ENCODE assay signal across 21 cellular contexts in the genomic region with DNA sequence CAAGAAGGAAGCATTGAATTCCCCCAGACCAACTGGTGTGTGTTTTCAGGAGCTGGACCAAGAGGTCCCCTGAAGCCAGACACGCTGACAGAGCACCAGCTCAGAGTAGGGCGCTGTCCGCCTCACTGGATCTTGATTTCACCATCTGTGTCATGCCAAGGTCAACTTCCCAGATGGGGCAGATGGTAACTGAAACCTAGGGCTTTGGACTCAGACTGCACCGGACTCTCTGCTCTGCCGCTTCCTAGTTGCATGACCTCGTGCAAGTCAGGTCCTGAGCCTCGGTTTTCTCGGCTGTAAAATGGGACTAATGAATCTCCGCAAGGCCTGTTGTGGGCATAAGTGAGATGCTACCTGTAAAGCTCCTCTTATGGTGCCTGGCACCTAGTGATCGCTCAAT. TPM values are rescaled to one million over a fixed set of nuclear protein-coding genes. Genes with fewer than 3 reads are reported as not detected.
DNase-seq lines count a peak whose midpoint lies in the region; ATAC-seq, FAIRE-seq and TF ChIP-seq lines count a peak whose summit lies in the region.
"Had no signal": no experiment of that assay in that cellular context is flagged by ENCODE, and none has a peak within 500 bp of the region (broad histone marks: within the 10 kb centered on the region; RNA-seq: fewer than 3 reads in every experiment).

No MANE protein-coding gene starts in this region.

- H3K27me3 ChIP-seq in K562 (ENCODE audit: control insufficient read depth in 2 of 2, insufficient read depth in 2 of 2, low read length in 2 of 2) (peaks cover 62 to 93% of the 10 kb centered on the region in 2 experiments), gastrocnemius medialis (no peaks in the 10 kb centered on the region), esophagus muscularis mucosa (peaks cover 0 to 9% (median 0%) of the 10 kb centered on the region in 4 donors)

- in situ Hi-C loops in K562 (cut with MboI), result no loop called here
- in situ Hi-C loops in gastrocnemius medialis (cut with MboI; ENCODE audit: low sequenced_read_pairs in 4 of 4), result no loop called here

- H3K4me2 ChIP-seq in K562 (ENCODE audit: insufficient read depth, low read length), result no peak overlapping the region
- H3K4me2 ChIP-seq: SK-N-SH had no signal

- TF ChIP-seq POLR2A in K562 (conservative IDR thresholded peaks at IDR 0.05) (no peak), gastrocnemius medialis (IDR thresholded peaks at IDR 0.05) (no peak), esophagus muscularis mucosa (IDR thresholded peaks at IDR 0.05; ENCODE audit: low read depth) (no peak)

- no peaks in the 10 kb centered on the region for H3K36me3 Mint-ChIP-seq in HFFc6 (ENCODE audit: low read depth)
- H3K36me3 Mint-ChIP-seq: CD4-positive, CD25-positive, alpha-beta regulatory T cell had no signal

- no peak overlapping the region; a peak in 1 of 4 replicates for H3K9ac ChIP-seq in K562 (ENCODE audit: insufficient read depth in 1 of 2, low read depth in 2 of 2, low read length in 2 of 2)
- H3K9ac ChIP-seq: SK-N-SH had no signal

- no peaks in the 10 kb centered on the region for H3K36me3 ChIP-seq in K562 (ENCODE audit: control insufficient read depth, insufficient read depth, low read length)
- H3K36me3 ChIP-seq in gastrocnemius medialis, result no peaks in the 10 kb centered on the region
- no peaks in the 10 kb centered on the region for H3K36me3 ChIP-seq in esophagus muscularis mucosa

- intact Hi-C loops in K562 (cut with micrococcal nuclease) (no loop called here), gastrocnemius medialis (cut with DNase I; ENCODE audit: low total_unique reads) (no loop called here), esophagus muscularis mucosa (cut with DNase I) (no loop called here)

- no peak for TF ChIP-seq CTCF in RWPE1 (conservative IDR thresholded peaks at IDR 0.05; ENCODE audit: low read depth)
- TF ChIP-seq CTCF in K562 (IDR thresholded peaks at IDR 0.05 in 2 of 3, conservative IDR thresholded peaks at IDR 0.05 in 1 of 3; ENCODE audit: insufficient read depth in 2 of 3, low read depth in 1 of 3, low read length in 3 of 3), result no peak
- no peak for TF ChIP-seq CTCF in gastrocnemius medialis (IDR thresholded peaks at IDR 0.05 in 4 of 5, conservative IDR thresholded peaks at IDR 0.05 in 1 of 5)
- no peak for TF ChIP-seq CTCF in HFFc6 (IDR thresholded peaks at IDR 0.05)
- no peak for TF ChIP-seq CTCF in esophagus muscularis mucosa (IDR thresholded peaks at IDR 0.05)

- H3K4me3 ChIP-seq in K562 (no peak overlapping the region), gastrocnemius medialis (no peak overlapping the region), esophagus muscularis mucosa (no peak overlapping the region)

- TF ChIP-seq EP300 in K562 (IDR thresholded peaks at IDR 0.05; ENCODE audit: low read length) (no peak), esophagus muscularis mucosa (IDR thresholded peaks at IDR 0.05) (no peak)

- H3K9me1 ChIP-seq in K562 (ENCODE audit: control insufficient read depth, insufficient read depth, low read length), result no peaks in the 10 kb centered on the region

- BruUV-seq in K562 (replicated peaks; lab: Mats Ljungman, UMichigan), result no TSS peak

- peaks cover 56% of the 10 kb centered on the region for H3K27me3 Mint-ChIP-seq in HFFc6 (ENCODE audit: insufficient read depth)

- no peaks in the 10 kb centered on the region for H3K9me3 ChIP-seq in K562 (replicated peaks; ENCODE audit: control insufficient read depth, insufficient read depth, low read depth, low read length)
- H3K9me3 ChIP-seq in gastrocnemius medialis, result no peaks in the 10 kb centered on the region
- no peaks in the 10 kb centered on the region for H3K9me3 ChIP-seq in esophagus muscularis mucosa
- H3K9me3 ChIP-seq: SK-N-SH had no signal

- H3K9me3 Mint-ChIP-seq in HFFc6, result no peaks in the 10 kb centered on the region

- CTCF ChIA-PET in RWPE1 (lab: Yijun Ruan, JAX) (no interaction called here), K562 (lab: Yijun Ruan, JAX; ENCODE audit: low intra/inter-chr PET ratio) (no interaction called here)

- H3K27ac ChIP-seq in RWPE1 (peak overlapping the region; percentile 82), K562 (ENCODE audit: extremely low read depth, low read depth, low read length) (no peak overlapping the region), gastrocnemius medialis (peak overlapping the region in 1 of 4 donors; percentile 18), esophagus muscularis mucosa (replicated peaks in 1 of 4) (no peak overlapping the region)

- POLR2A ChIA-PET in RWPE1 (lab: Yijun Ruan, JAX; ENCODE audit: low non-redundant PET), result interaction anchor here (0.5 kb wide), 1 partner anchor 205 kb away, joined by 3 read pairs; no protein-coding TSS in a partner anchor
- POLR2A ChIA-PET in K562 (lab: Yijun Ruan, JAX), result interaction anchor here (0.6 to 2.0 kb wide), 7 partner anchors 11 to 139 kb away, joined by 3 to 8 read pairs (median 3); a partner anchor contains a TSS

- WGBS in K562 (ENCODE audit: insufficient coverage, low coverage, missing lambda C conversion rate), result 3% methylated on average over 10 of the region's 10 CpGs
- WGBS in esophagus muscularis mucosa, result 90% methylated on average over 10 of the region's 10 CpGs

- TF ChIP-seq RAD21 in K562 (CRISPR knock-in tag; conservative IDR thresholded peaks at IDR 0.05 in 1 of 2, IDR thresholded peaks at IDR 0.05 in 1 of 2), result no peak

- peaks cover 0 to 5% of the 10 kb centered on the region in 2 experiments; a peak in 1 of 5 replicates for H3K4me1 ChIP-seq in K562 (replicated peaks in 1 of 2; ENCODE audit: control insufficient read depth in 2 of 2, insufficient read depth in 2 of 2, low read length in 2 of 2)
- H3K4me1 ChIP-seq in gastrocnemius medialis, result peaks cover 0 to 6% of the 10 kb centered on the region in 2 donors
- peaks cover 0 to 2% (median 0%) of the 10 kb centered on the region in 4 donors for H3K4me1 ChIP-seq in esophagus muscularis mucosa

- H3K4me3 Mint-ChIP-seq in HFFc6, result no peak overlapping the region
- H3K4me3 Mint-ChIP-seq: CD4-positive, CD25-positive, alpha-beta regulatory T cell had no signal

- H3K4me1 Mint-ChIP-seq in HFFc6 (ENCODE audit: low read depth), result no peaks in the 10 kb centered on the region
- H3K4me1 Mint-ChIP-seq: CD4-positive, CD25-positive, alpha-beta regulatory T cell had no signal

- no peak for DNase-seq in RWPE1 (ENCODE audit: low spot score)
- DNase-seq in K562 (ENCODE audit: extremely low read depth in 1 of 4, low spot score in 3 of 4), result no peak
- DNase-seq in left lobe of liver (ENCODE audit: low spot score), result no peak
- DNase-seq in gastrocnemius medialis, result peak in 1 of 2 donors; percentile 56
- no peak for DNase-seq in HFFc6
- DNase-seq in activated effector memory CD4-positive, alpha-beta T cell treated with Interleukin-2 at 50 U/mL for 16 hours, result no peak
- no peak for DNase-seq in esophagus muscularis mucosa (ENCODE audit: extremely low spot score)
- DNase-seq in activated naive CD4-positive, alpha-beta T cell (lab: John Stamatoyannopoulos, UW), result no peak
- DNase-seq: CD4-positive, CD25-positive, alpha-beta regulatory T cell; GOT3; IMR-90; Karpas-422; NCI-H1436; NCI-H187 treated with DMSO at 0.1 percent for 48 hours; NCI-H2107; NCI-H446 treated with DMSO at 0.1 percent for 48 hours; SIG-M5; SK-N-SH had no signal

- H3K79me2 ChIP-seq in K562 (ENCODE audit: control insufficient read depth, insufficient read depth, low read length), result no peaks in the 10 kb centered on the region

- H2AFZ ChIP-seq in K562 (ENCODE audit: low read depth, low read length), result no peak overlapping the region

- H4K20me1 ChIP-seq in K562 (replicated peaks; ENCODE audit: control insufficient read depth, insufficient read depth, low read length), result peaks cover 13% of the 10 kb centered on the region

- FAIRE-seq in K562 (lab: Jason Lieb, UNC), result no peak
- FAIRE-seq: GM12891, HTR-8/SVneo had no signal

- ATAC-seq in K562 (no peak), left lobe of liver (peak; percentile 21), gastrocnemius medialis (peak; percentile 73 to 94)
- ATAC-seq: HCT116 had no signal

- no peak overlapping the region for H3K27ac Mint-ChIP-seq in HFFc6
- H3K27ac Mint-ChIP-seq: CD4-positive, CD25-positive, alpha-beta regulatory T cell had no signal

TF ChIP-seq in K562, 482 proteins besides CTCF, POLR2A, EP300 and RAD21:
- TF ChIP-seq RBM25 (IDR thresholded peaks at IDR 0.05; ENCODE audit: low read depth, low read length, severe bottlenecking) (peak; percentile 60), ZKSCAN1 (IDR thresholded peaks at IDR 0.05; ENCODE audit: low read depth, low read length) (no peak), ESRRA (IDR thresholded peaks at IDR 0.05; ENCODE audit: borderline replicate concordance, low read depth) (peak; percentile 27; the same call in 1 of the 2 replicates), RFX1 (IDR thresholded peaks at IDR 0.05) (no peak)

RNA-seq across cellular contexts. Expression of a gene that starts 17.9 kb away (rescaled TPM):
- 1.3 and 4.2 TPM in 2 replicates for total RNA-seq in K562 (2011; cell fraction: chromatin; rRNA removed; ENCODE audit: low replicate concordance)
- 2.4 and 2.7 TPM in 2 replicates for total RNA-seq in K562 (2011; cell fraction: nucleolus; rRNA removed)
- 2.3 and 3.1 TPM in 2 replicates for total RNA-seq in K562 (2011; cell fraction: nucleoplasm; rRNA removed)
- total RNA-seq in K562 (2014; rRNA removed), result 1.1 and 2.2 TPM in 2 replicates
- 0.19 and 0.22 TPM in 2 replicates for total RNA-seq in K562 (2014; rRNA removed; fragmentation: Illumina TruSeq; extraction: Trizol)
- total RNA-seq in K562 (2015; rRNA removed; fragmentation: Illumina TruSeq; extraction: Trizol), result 0.64 and 0.87 TPM in 2 replicates
- 2.4 and 2.8 TPM in 2 replicates for total RNA-seq in K562 (2021)
- 0.52 and 1.5 TPM in 2 replicates for polyA plus RNA-seq in K562 (2011; rRNA removed)
- polyA plus RNA-seq in K562 (2011; cell fraction: cytosol; rRNA removed), result 1.1 and 1.2 TPM in 2 replicates
- polyA plus RNA-seq in K562 (2011; cell fraction: nucleus; rRNA removed), result 2.4 and 3.4 TPM in 2 replicates
- polyA plus RNA-seq in K562 (2012), result 0.77 and 2.0 TPM in 2 replicates
- 0.65 and 1.00 TPM in 2 replicates for polyA plus RNA-seq in K562 (2014; fragmentation: Illumina TruSeq; extraction: Trizol)
- under 1 TPM in 1 of 2 experiments, not detected in 1; 0.01 TPM for polyA plus RNA-seq in K562 (2014; fragmentation: Nextera tagmentation; extraction: Ambion mirVana)
- polyA plus RNA-seq in K562 (2014; rRNA removed), result 3.1 and 4.0 TPM in 2 replicates
- polyA minus RNA-seq in K562 (2011; rRNA and poly(A)+ RNA removed), result 0.53 and 0.69 TPM in 2 replicates
- polyA minus RNA-seq in K562 (2011; cell fraction: cytosol; rRNA and poly(A)+ RNA removed), result 0.38 and 1.0 TPM in 2 replicates
- 1.9 and 2.1 TPM in 2 replicates for polyA minus RNA-seq in K562 (2011; cell fraction: nucleus; rRNA and poly(A)+ RNA removed)
- 4.8 TPM for total RNA-seq in left lobe of liver
- 100 to 1,000 TPM in 1 of 4 donors, 10 to 100 TPM in 3; 19.1 to 121 (median 80.6) TPM for total RNA-seq in gastrocnemius medialis
- under 1 TPM; 0.14 to 0.67 (median 0.43) TPM for total RNA-seq in HFFc6 (2021; fragmentation: NEBNext Ultra II Directional; extraction: Animal tissue kit (Norgen Biotek cat#: 25700))
- 10 to 100 TPM; 21.9 to 60.2 (median 29.6) TPM for total RNA-seq in esophagus muscularis mucosa
